25 cellular contexts compared by ENCODE assay signal in the genomic region with DNA sequence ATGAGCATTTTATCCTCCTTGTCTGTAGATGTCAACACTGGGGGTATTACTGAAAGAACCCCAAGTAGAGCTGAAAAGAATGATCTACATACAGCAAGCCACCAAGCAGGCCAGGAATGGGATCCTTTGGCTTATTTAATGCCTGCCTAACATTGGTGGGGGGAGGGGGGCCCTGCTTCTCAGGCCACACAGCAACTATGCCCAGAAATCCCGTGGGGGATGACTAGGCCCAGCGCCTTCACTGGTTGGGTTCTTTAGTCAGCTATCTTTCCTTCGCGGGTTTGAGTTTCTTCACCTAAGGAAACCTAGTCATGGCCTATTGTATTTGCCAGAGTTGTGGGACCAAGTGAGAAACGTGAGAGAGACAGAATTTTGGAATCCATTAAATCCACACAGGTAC.
"Had no signal": no experiment of that assay in that cellular context is flagged by ENCODE, and none has a peak within 500 bp of the region (broad histone marks: within the 10 kb centered on the region; RNA-seq: fewer than 3 reads in every experiment).

No MANE protein-coding gene starts in this region.

- H3K36me3 ChIP-seq: brain microvascular endothelial cell, gastrocnemius medialis, heart right ventricle had no signal

- H3K4me3 ChIP-seq: coronary artery, dorsolateral prefrontal cortex, gastrocnemius medialis, heart right ventricle, hepatocyte had no signal

- H3K27me3 ChIP-seq: brain microvascular endothelial cell, dorsolateral prefrontal cortex, gastrocnemius medialis, heart right ventricle, hepatocyte had no signal

- H3K4me2 ChIP-seq: hepatocyte had no signal

- DNase-seq: activated CD4-positive, alpha-beta T cell treated with anti-CD3 and anti-CD28 coated beads for 4 hours; activated CD4-positive, alpha-beta T cell treated with anti-CD3 and anti-CD28 coated beads, Interleukin-2, amount 50 U/mL, for 1 hour; activated CD4-positive, alpha-beta T cell treated with anti-CD3 and anti-CD28 coated beads, Interleukin-2, amount 50 U/mL, for 48 hours; activated CD4-positive, CD25-positive, alpha-beta regulatory T cell; activated CD4-positive, CD25-positive, alpha-beta regulatory T cell treated with anti-CD3 and anti-CD28 coated beads, Interleukin-2, amount 50 U/mL, for 72 hours; activated CD8-positive, alpha-beta memory T cell treated with anti-CD3 and anti-CD28 coated beads for 24 hours; activated CD8-positive, alpha-beta T cell treated with anti-CD3 and anti-CD28 coated beads for 36 hours; activated effector memory CD4-positive, alpha-beta T cell treated with Interleukin-2 at 50 U/mL for 16 hours; activated gamma-delta T cell treated with Interleukin-2 at 50 U/mL for 16 hours; activated naive CD4-positive, alpha-beta T cell treated with anti-CD3 and anti-CD28 coated beads, Interleukin-2, amount 50 U/mL, for 16 hours; activated naive CD4-positive, alpha-beta T cell treated with Interleukin-2 at 50 U/mL for 16 hours; activated T-cell treated with anti-CD3 and anti-CD28 coated beads, Interleukin-2, amount 50 U/mL, for 4 hours; amniotic stem cell; anterior cingulate cortex; brain microvascular endothelial cell; dorsolateral prefrontal cortex; effector memory CD4-positive, alpha-beta T cell; endodermal cell; foreskin keratinocyte; gastrocnemius medialis; heart right ventricle; T-helper 17 cell; T1000 had no signal

- H3K27ac ChIP-seq: brain microvascular endothelial cell, coronary artery, foreskin keratinocyte, gastrocnemius medialis, heart right ventricle, hepatocyte had no signal

- H3K4me1 ChIP-seq: foreskin keratinocyte, gastrocnemius medialis, heart right ventricle had no signal

- H3K9me3 ChIP-seq: gastrocnemius medialis, heart right ventricle had no signal
